8 cellular contexts compared by ENCODE assay signal in genomic region chr1:116485071-116485735, GRCh38.
A peak's percentile ranks its signal among the peaks of the same experiment; 100 is the strongest.
DNase-seq lines count a peak whose midpoint lies in the region; ATAC-seq and TF ChIP-seq lines count a peak whose summit lies in the region.

No MANE protein-coding gene starts in this region.

- H3K4ac ChIP-seq in IMR-90 (ENCODE audit: low read depth, low read length): peak overlapping the region; percentile 52

- no peak overlapping the region for H3K4me3 Mint-ChIP-seq in nephron

- H3K9me2 ChIP-seq in OCI-LY7 (ENCODE audit: insufficient read depth, low read length): no peaks in the 10 kb centered on the region

- H3K18ac ChIP-seq in IMR-90 (ENCODE audit: low read depth, low read length): no peak overlapping the region; the same call in 1 of the 2 replicates

- peak overlapping the region; percentile 43; the same call in 1 of the 2 replicates for H4K91ac ChIP-seq in IMR-90 (ENCODE audit: insufficient read depth, low read depth, low read length)

- WGBS in IMR-90 (ENCODE audit: extremely low coverage in 2 of 2, insufficient read length in 1 of 2), 2 experiments: no CpG with 5 or more reads among the region's 6 CpGs

- no peaks in the 10 kb centered on the region for H3K9me3 Mint-ChIP-seq in nephron

- POLR2A ChIA-PET in IMR-90 (lab: Charles Lee; ENCODE audit: unreplicated experiment) (no interaction called here), OCI-LY7 (lab: Charles Lee) (interaction anchor here (0.6 to 1.6 kb wide), 3 partner anchors 130 to 347 kb away, joined by 3 to 4 read pairs (median 4); no protein-coding TSS in a partner anchor)

- TF ChIP-seq CTCF in IMR-90 (conservative IDR thresholded peaks at IDR 0.05; ENCODE audit: low read depth, low read length) (peak; percentile 90), OCI-LY7 (conservative IDR thresholded peaks at IDR 0.05; ENCODE audit: low read length) (peak; percentile 95), fibroblast of lung (conservative IDR thresholded peaks at IDR 0.05 in 1 of 2, IDR thresholded peaks at IDR 0.05 in 1 of 2; ENCODE audit: low read depth in 1 of 2, low read length in 2 of 2) (peak; percentile 78 to 84), nephron (IDR thresholded peaks at IDR 0.05; ENCODE audit: unreplicated experiment in 3 of 3) (peak; percentile 88 to 92 (median 89))

- no peaks in the 10 kb centered on the region for H3K27me3 ChIP-seq in IMR-90 (ENCODE audit: control insufficient read depth, insufficient read depth, low read length)
- H3K27me3 ChIP-seq in fibroblast of lung (ENCODE audit: control insufficient read depth, insufficient read depth, low read length): peaks cover 3% of the 10 kb centered on the region

- peak overlapping the region; percentile 62; the same call in 1 of the 2 replicates for H2BK120ac ChIP-seq in IMR-90 (ENCODE audit: low read depth, low read length)

- H2BK20ac ChIP-seq in IMR-90 (ENCODE audit: low read depth, low read length): peak overlapping the region; percentile 65; the same call in 1 of the 2 replicates

- H3K9me3 ChIP-seq in IMR-90 (ENCODE audit: control insufficient read depth, insufficient read depth, low read length) (no peaks in the 10 kb centered on the region), OCI-LY7 (ENCODE audit: low read length) (no peaks in the 10 kb centered on the region), fibroblast of lung (ENCODE audit: control insufficient read depth, insufficient read depth, low read depth, low read length) (no peaks in the 10 kb centered on the region)

- TF ChIP-seq RAD21 in IMR-90 (IDR thresholded peaks at IDR 0.05; ENCODE audit: low read length): peak; percentile 87

- peak overlapping the region in 2 of 3 experiments; percentile 56 to 85 for H3K27ac Mint-ChIP-seq in nephron

- H3K9ac ChIP-seq in IMR-90 (ENCODE audit: low read depth, low read length) (no peak overlapping the region), fibroblast of lung (ENCODE audit: insufficient read depth, low read length) (no peak overlapping the region)

- dilution Hi-C loops in IMR-90 (cut with HindIII; ENCODE audit: low sequenced_read_pairs, unreplicated experiment): no loop called here

- H3K23ac ChIP-seq in IMR-90 (ENCODE audit: low read depth, low read length): no peak overlapping the region

- H3K79me2 ChIP-seq in OCI-LY7 (ENCODE audit: insufficient read depth, low read depth, low read length) (no peaks in the 10 kb centered on the region), fibroblast of lung (ENCODE audit: control insufficient read depth, insufficient read depth, low read length) (no peaks in the 10 kb centered on the region)

- peaks cover 3% of the 10 kb centered on the region for H3K27me3 Mint-ChIP-seq in nephron (ENCODE audit: low read depth)

- 0 out of 2 replicates have a peak overlapping the region, but pooled peaks have one; percentile 51 for H3K14ac ChIP-seq in IMR-90 (replicated peaks; ENCODE audit: low read depth, low read length)

- no TSS peak for BruUV-seq in IMR-90 (replicated peaks; lab: Mats Ljungman, UMichigan)
- no TSS peak for BruUV-seq in OCI-LY7 (replicated peaks; lab: Mats Ljungman, UMichigan)

- H3K4me3 ChIP-seq in IMR-90 (ENCODE audit: insufficient read depth, low read depth, low read length) (no peak overlapping the region), OCI-LY7 (ENCODE audit: low read depth, low read length, poor library complexity, severe bottlenecking) (no peak overlapping the region), fibroblast of lung (replicated peaks in 1 of 4; ENCODE audit: control extremely low read depth in 1 of 4, insufficient read depth in 1 of 4, low read depth in 3 of 4, low read length in 4 of 4) (no peak overlapping the region)

- H3K27ac ChIP-seq in IMR-90 (ENCODE audit: insufficient read depth, low read length): no peak overlapping the region
- no peak overlapping the region for H3K27ac ChIP-seq in OCI-LY7 (ENCODE audit: low read depth, low read length, poor library complexity, severe bottlenecking)
- H3K27ac ChIP-seq in fibroblast of lung (ENCODE audit: insufficient read depth, low read length): no peak overlapping the region

- H2AK9ac ChIP-seq in IMR-90 (replicated peaks; ENCODE audit: low read depth, low read length, poor library complexity): peak overlapping the region; percentile 51

- no peak overlapping the region for H3K56ac ChIP-seq in IMR-90 (ENCODE audit: extremely low read depth, insufficient read depth, low read length)

- peak; percentile 79 for ATAC-seq in GM21528 (IDR thresholded peaks at IDR 0.05; ENCODE audit: low FRiP score, unreplicated experiment)
- ATAC-seq in IMR-90 (ENCODE audit: low read depth): peak; percentile 87

- H4K5ac ChIP-seq in IMR-90 (ENCODE audit: low read depth, low read length): peak overlapping the region; percentile 8; the same call in 1 of the 2 replicates

- H2BK15ac ChIP-seq in IMR-90 (ENCODE audit: low read depth, low read length): no peak overlapping the region

- no peak for TF ChIP-seq POLR2A in IMR-90 (IDR thresholded peaks at IDR 0.05; ENCODE audit: low read depth, low read length)

- no peak overlapping the region for H2AK5ac ChIP-seq in IMR-90 (ENCODE audit: low read depth, low read length)

- in situ Hi-C loops in IMR-90 (cut with MboI; ENCODE audit: low sequenced_read_pairs): no loop called here

- H3K79me1 ChIP-seq in IMR-90 (ENCODE audit: low read depth in 1 of 2, low read length in 2 of 2): no peaks in the 10 kb centered on the region

- 0 out of 4 replicates have a peak overlapping the region, but pooled peaks of 1 of the 2 experiments have one; percentile 48 for H4K8ac ChIP-seq in IMR-90 (ENCODE audit: low read depth in 2 of 2, low read length in 2 of 2)

- H3K4me1 Mint-ChIP-seq in nephron: peaks cover 17% of the 10 kb centered on the region

- intact Hi-C loops in IMR-90 (cut with micrococcal nuclease) (loop anchor here (1.0 to 5.0 kb wide), 5 partner anchors 68 to 346 kb away; no protein-coding TSS in a partner anchor), OCI-LY7 (cut with micrococcal nuclease; ENCODE audit: unreplicated experiment) (loop anchor here (1.0 to 5.0 kb wide), 3 partner anchors 123 to 346 kb away; no protein-coding TSS in a partner anchor)

- H3K4me1 ChIP-seq in IMR-90 (ENCODE audit: control insufficient read depth, insufficient read depth, low read length): peaks cover 9% of the 10 kb centered on the region
- no peaks in the 10 kb centered on the region for H3K4me1 ChIP-seq in OCI-LY7 (ENCODE audit: insufficient read depth, low read length, poor library complexity, severe bottlenecking)
- peaks cover 21% of the 10 kb centered on the region for H3K4me1 ChIP-seq in fibroblast of lung (ENCODE audit: control insufficient read depth, extremely low read depth, insufficient read depth, low read length)

- CTCF ChIA-PET in IMR-90 (lab: Yijun Ruan, JAX): interaction anchor here (0.6 to 3.9 kb wide), 27 partner anchors 9 to 591 kb away, joined by 3 to 41 read pairs (median 4); no protein-coding TSS in a partner anchor
- CTCF ChIA-PET in OCI-LY7 (lab: Charles Lee; ENCODE audit: unreplicated experiment): interaction anchor here (0.5 to 4.5 kb wide), 8 partner anchors 14 to 346 kb away, joined by 3 to 50 read pairs (median 4); no protein-coding TSS in a partner anchor

- H3K36me3 ChIP-seq in IMR-90 (ENCODE audit: control insufficient read depth, insufficient read depth, low read length) (no peaks in the 10 kb centered on the region), OCI-LY7 (ENCODE audit: insufficient read depth, low read length) (no peaks in the 10 kb centered on the region), fibroblast of lung (ENCODE audit: control insufficient read depth, insufficient read depth, low read length) (no peaks in the 10 kb centered on the region)

- no peak overlapping the region for H2BK5ac ChIP-seq in IMR-90 (ENCODE audit: low read depth, low read length, poor library complexity, severe bottlenecking)

- DNase-seq in DMS 273 treated with DMSO at 0.1 percent for 48 hours (lab: John Stamatoyannopoulos, UW) (peak; percentile 17), IMR-90 (peak; percentile 78), OCI-LY7 (ENCODE audit: low spot score) (peak; percentile 88), activated T-cell treated with anti-CD3 and anti-CD28 coated beads for 48 hours (ENCODE audit: low read depth) (peak; percentile 77), fibroblast of lung (ENCODE audit: low read depth in 2 of 2) (peak; percentile 68 to 84)
- peak; percentile 78 for DNase-seq in stimulated activated naive CD4-positive, alpha-beta T cell treated with Interleukin-2 at 50 U/mL for 16 hours (lab: John Stamatoyannopoulos, UW)

- H4K20me1 ChIP-seq in IMR-90 (ENCODE audit: insufficient read depth, low read length): no peaks in the 10 kb centered on the region
- no peaks in the 10 kb centered on the region for H4K20me1 ChIP-seq in OCI-LY7 (ENCODE audit: insufficient read depth, low read length)
- H4K20me1 ChIP-seq in fibroblast of lung (ENCODE audit: control insufficient read depth, extremely low read depth, insufficient read depth, low read length): no peaks in the 10 kb centered on the region

- no peaks in the 10 kb centered on the region; the same call in 1 of the 2 replicates for H3K9me1 ChIP-seq in IMR-90 (ENCODE audit: insufficient read depth, low read length)

- H2AFZ ChIP-seq in IMR-90 (replicated peaks; ENCODE audit: low read length, poor library complexity): peak overlapping the region; percentile 81
- peak overlapping the region; percentile 1; the same call in 1 of the 2 replicates for H2AFZ ChIP-seq in OCI-LY7 (ENCODE audit: low read length)
- H2AFZ ChIP-seq in fibroblast of lung (ENCODE audit: low read length): peak overlapping the region; percentile 31

- H3K36me3 Mint-ChIP-seq in nephron (ENCODE audit: low read depth): no peaks in the 10 kb centered on the region

- H3K4me2 ChIP-seq in IMR-90 (ENCODE audit: low read depth, low read length) (no peak overlapping the region), OCI-LY7 (ENCODE audit: low read length) (no peak overlapping the region), fibroblast of lung (ENCODE audit: extremely low read depth, insufficient read depth, low read length) (no peak overlapping the region)

TF ChIP-seq in IMR-90, 13 proteins besides CTCF, POLR2A, EP300 and RAD21:
- no peak for TF ChIP-seq MXI1 (IDR thresholded peaks at IDR 0.05; ENCODE audit: borderline replicate concordance, low read depth, low read length)
- 0 out of 2 replicates have a peak, but pooled peaks have one; percentile 18 for TF ChIP-seq MAFK (IDR thresholded peaks at IDR 0.05; ENCODE audit: low read depth, low read length)
- TF ChIP-seq MAZ (IDR thresholded peaks at IDR 0.05; ENCODE audit: borderline replicate concordance, low read depth, low read length): peak; percentile 49; the same call in 1 of the 2 replicates
- TF ChIP-seq USF2 (IDR thresholded peaks at IDR 0.05; ENCODE audit: low read depth, low read length): no peak
- TF ChIP-seq CHD1 (IDR thresholded peaks at IDR 0.05; ENCODE audit: low read depth, low read length): no peak
- TF ChIP-seq SMC3 (IDR thresholded peaks at IDR 0.05; ENCODE audit: low read depth, low read length): peak; percentile 85

Comparison
In these comparisons a context has a peak if more than half of its experiments do, and no peak if none do; other contexts are left out.
1. DNase-seq: peak in every context shown above with its lines; median percentile 88 in OCI-LY7; 78 in IMR-90; 78 in stimulated activated naive CD4-positive, alpha-beta T cell treated with Interleukin-2 at 50 U/mL for 16 hours; 77 in activated T-cell treated with anti-CD3 and anti-CD28 coated beads for 48 hours; 76 in fibroblast of lung; 17 in DMS 273 treated with DMSO at 0.1 percent for 48 hours.
2. H2AFZ ChIP-seq: peak in every context shown above with its lines; median percentile 81 in IMR-90; 31 in fibroblast of lung; 1 in OCI-LY7.